ENCODE assay signal across 1 cellular context in the genomic region with DNA sequence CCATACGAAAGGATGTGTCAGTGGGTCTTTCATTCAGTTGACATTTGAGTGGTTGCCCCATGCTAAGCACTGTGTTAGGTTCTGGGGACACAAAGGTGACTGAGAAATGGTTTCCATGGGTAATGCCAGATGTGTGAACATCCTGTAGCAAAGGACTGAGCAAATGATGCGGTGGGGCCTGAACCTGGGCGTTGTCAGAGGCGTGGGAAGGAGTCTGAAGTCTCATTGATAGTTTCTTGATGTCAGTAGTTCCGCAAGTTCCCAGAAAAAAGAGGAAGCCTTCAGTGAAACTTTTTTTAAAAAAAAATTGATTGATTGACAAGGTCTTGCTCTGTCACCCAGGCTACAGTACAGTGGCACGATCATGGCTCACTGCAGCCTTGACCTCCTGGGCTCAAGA.
TF ChIP-seq lines count a peak whose summit lies in the region.

No MANE protein-coding gene starts in this region.

TF ChIP-seq in K562, 482 proteins besides CTCF, POLR2A, EP300 and RAD21 (continued from another document and continues in another):
- TF ChIP-seq, protein P1, sequence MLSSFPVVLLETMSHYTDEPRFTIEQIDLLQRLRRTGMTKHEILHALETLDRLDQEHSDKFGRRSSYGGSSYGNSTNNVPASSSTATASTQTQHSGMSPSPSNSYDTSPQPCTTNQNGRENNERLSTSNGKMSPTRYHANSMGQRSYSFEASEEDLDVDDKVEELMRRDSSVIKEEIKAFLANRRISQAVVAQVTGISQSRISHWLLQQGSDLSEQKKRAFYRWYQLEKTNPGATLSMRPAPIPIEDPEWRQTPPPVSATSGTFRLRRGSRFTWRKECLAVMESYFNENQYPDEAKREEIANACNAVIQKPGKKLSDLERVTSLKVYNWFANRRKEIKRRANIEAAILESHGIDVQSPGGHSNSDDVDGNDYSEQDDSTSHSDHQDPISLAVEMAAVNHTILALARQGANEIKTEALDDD (IDR thresholded peaks at IDR 0.05) = no peak
- TF ChIP-seq HNRNPL (IDR thresholded peaks at IDR 0.05; ENCODE audit: low read depth, low read length) (no peak), SP1 (CRISPR knock-in tag; IDR thresholded peaks at IDR 0.05) (peak; percentile 54; the same call in 1 of the 2 replicates), CXXC5 (CRISPR knock-in tag; IDR thresholded peaks at IDR 0.05) (peak; percentile 14; the same call in 1 of the 2 replicates), SREBF1 (IDR thresholded peaks at IDR 0.05; ENCODE audit: borderline replicate concordance, low read depth, low read length) (no peak), FOXK2 (conservative IDR thresholded peaks at IDR 0.05 in 1 of 2, IDR thresholded peaks at IDR 0.05 in 1 of 2; ENCODE audit: low read depth in 2 of 2) (peak in 1 of 2 experiments; percentile 23; a peak in 1 of 4 replicates), HEY1 (CRISPR knock-in tag; IDR thresholded peaks at IDR 0.05; ENCODE audit: borderline replicate concordance) (no peak), NCOA4 (IDR thresholded peaks at IDR 0.05; ENCODE audit: partially characterized antibody) (no peak), DDX20 (tag; IDR thresholded peaks at IDR 0.05; ENCODE audit: low read depth) (no peak), MED1 (CRISPR knock-in tag; IDR thresholded peaks at IDR 0.05; ENCODE audit: borderline replicate concordance) (no peak), POLR3A (IDR thresholded peaks at IDR 0.05; ENCODE audit: borderline replicate concordance, extremely low read depth, insufficient read depth, insufficient read length) (no peak), EGR1 (conservative IDR thresholded peaks at IDR 0.05) (0 out of 2 replicates have a peak, but pooled peaks have one; percentile 12), CREM (IDR thresholded peaks at IDR 0.05; ENCODE audit: low read depth) (peak; percentile 57), RFX7 (CRISPR knock-in tag; IDR thresholded peaks at IDR 0.05) (no peak), ZNF644 (tag; IDR thresholded peaks at IDR 0.05; ENCODE audit: low read depth) (0 out of 2 replicates have a peak, but pooled peaks have one; percentile 30), ZNF174 (CRISPR knock-in tag; IDR thresholded peaks at IDR 0.05) (no peak), NBN (IDR thresholded peaks at IDR 0.05; ENCODE audit: low read depth) (no peak), ZNF384 (IDR thresholded peaks at IDR 0.05; ENCODE audit: low read depth, low read length) (peak; percentile 74), HDAC1 (IDR thresholded peaks at IDR 0.05) (0 out of 4 replicates have a peak, but pooled peaks of 1 of the 2 experiments have one; percentile 41), ZNF408 (CRISPR knock-in tag; IDR thresholded peaks at IDR 0.05; ENCODE audit: low read depth) (no peak), ZNF766 (CRISPR knock-in tag; conservative IDR thresholded peaks at IDR 0.05) (peak; percentile 50; the same call in 1 of the 2 replicates), RAD51 (IDR thresholded peaks at IDR 0.05; ENCODE audit: borderline replicate concordance, low read depth) (no peak), POLR2G (IDR thresholded peaks at IDR 0.05; ENCODE audit: low read depth, low read length) (no peak), SMAD4 (CRISPR knock-in tag; conservative IDR thresholded peaks at IDR 0.05) (peak; percentile 15; the same call in 1 of the 2 replicates), RNF2 (IDR thresholded peaks at IDR 0.05) (no peak), ZNF274 (IDR thresholded peaks at IDR 0.05; ENCODE audit: borderline replicate concordance, low read depth, low read length) (no peak), NCOR1 (IDR thresholded peaks at IDR 0.05) (no peak), CHCHD3 (CRISPR knock-in tag; IDR thresholded peaks at IDR 0.05) (no peak), KLF1 (tag; IDR thresholded peaks at IDR 0.05) (no peak), L3MBTL2 (IDR thresholded peaks at IDR 0.05) (peak; percentile 25; the same call in 1 of the 2 replicates), SAFB2 (IDR thresholded peaks at IDR 0.05; ENCODE audit: borderline replicate concordance, low read depth, low read length, severe bottlenecking) (no peak), MEIS2 (IDR thresholded peaks at IDR 0.05; ENCODE audit: partially characterized antibody) (peak; percentile 85), ZNF140 (CRISPR knock-in tag; IDR thresholded peaks at IDR 0.05) (no peak), THRAP3 (IDR thresholded peaks at IDR 0.05; ENCODE audit: borderline replicate concordance) (no peak)
- TF ChIP-seq, protein P2, sequence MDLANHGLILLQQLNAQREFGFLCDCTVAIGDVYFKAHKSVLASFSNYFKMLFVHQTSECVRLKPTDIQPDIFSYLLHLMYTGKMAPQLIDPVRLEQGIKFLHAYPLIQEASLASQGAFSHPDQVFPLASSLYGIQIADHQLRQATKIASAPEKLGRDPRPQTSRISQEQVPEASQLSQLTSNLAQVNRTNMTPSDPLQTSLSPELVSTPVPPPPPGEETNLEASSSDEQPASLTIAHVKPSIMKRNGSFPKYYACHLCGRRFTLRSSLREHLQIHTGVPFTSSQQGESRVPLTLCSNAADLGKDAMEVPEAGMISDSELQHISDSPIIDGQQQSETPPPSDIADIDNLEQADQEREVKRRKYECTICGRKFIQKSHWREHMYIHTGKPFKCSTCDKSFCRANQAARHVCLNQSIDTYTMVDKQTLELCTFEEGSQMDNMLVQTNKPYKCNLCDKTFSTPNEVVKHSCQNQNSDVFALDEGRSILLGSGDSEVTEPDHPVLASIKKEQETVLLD (IDR thresholded peaks at IDR 0.05) = no peak
- TF ChIP-seq, protein P3, sequence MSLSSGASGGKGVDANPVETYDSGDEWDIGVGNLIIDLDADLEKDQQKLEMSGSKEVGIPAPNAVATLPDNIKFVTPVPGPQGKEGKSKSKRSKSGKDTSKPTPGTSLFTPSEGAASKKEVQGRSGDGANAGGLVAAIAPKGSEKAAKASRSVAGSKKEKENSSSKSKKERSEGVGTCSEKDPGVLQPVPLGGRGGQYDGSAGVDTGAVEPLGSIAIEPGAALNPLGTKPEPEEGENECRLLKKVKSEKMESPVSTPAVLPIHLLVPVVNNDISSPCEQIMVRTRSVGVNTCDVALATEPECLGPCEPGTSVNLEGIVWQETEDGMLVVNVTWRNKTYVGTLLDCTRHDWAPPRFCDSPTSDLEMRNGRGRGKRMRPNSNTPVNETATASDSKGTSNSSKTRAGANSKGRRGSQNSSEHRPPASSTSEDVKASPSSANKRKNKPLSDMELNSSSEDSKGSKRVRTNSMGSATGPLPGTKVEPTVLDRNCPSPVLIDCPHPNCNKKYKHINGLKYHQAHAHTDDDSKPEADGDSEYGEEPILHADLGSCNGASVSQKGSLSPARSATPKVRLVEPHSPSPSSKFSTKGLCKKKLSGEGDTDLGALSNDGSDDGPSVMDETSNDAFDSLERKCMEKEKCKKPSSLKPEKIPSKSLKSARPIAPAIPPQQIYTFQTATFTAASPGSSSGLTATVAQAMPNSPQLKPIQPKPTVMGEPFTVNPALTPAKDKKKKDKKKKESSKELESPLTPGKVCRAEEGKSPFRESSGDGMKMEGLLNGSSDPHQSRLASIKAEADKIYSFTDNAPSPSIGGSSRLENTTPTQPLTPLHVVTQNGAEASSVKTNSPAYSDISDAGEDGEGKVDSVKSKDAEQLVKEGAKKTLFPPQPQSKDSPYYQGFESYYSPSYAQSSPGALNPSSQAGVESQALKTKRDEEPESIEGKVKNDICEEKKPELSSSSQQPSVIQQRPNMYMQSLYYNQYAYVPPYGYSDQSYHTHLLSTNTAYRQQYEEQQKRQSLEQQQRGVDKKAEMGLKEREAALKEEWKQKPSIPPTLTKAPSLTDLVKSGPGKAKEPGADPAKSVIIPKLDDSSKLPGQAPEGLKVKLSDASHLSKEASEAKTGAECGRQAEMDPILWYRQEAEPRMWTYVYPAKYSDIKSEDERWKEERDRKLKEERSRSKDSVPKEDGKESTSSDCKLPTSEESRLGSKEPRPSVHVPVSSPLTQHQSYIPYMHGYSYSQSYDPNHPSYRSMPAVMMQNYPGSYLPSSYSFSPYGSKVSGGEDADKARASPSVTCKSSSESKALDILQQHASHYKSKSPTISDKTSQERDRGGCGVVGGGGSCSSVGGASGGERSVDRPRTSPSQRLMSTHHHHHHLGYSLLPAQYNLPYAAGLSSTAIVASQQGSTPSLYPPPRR (CRISPR knock-in tag; IDR thresholded peaks at IDR 0.05; ENCODE audit: borderline replicate concordance) = 0 out of 2 replicates have a peak, but pooled peaks have one; percentile 43
- TF ChIP-seq, protein P4, sequence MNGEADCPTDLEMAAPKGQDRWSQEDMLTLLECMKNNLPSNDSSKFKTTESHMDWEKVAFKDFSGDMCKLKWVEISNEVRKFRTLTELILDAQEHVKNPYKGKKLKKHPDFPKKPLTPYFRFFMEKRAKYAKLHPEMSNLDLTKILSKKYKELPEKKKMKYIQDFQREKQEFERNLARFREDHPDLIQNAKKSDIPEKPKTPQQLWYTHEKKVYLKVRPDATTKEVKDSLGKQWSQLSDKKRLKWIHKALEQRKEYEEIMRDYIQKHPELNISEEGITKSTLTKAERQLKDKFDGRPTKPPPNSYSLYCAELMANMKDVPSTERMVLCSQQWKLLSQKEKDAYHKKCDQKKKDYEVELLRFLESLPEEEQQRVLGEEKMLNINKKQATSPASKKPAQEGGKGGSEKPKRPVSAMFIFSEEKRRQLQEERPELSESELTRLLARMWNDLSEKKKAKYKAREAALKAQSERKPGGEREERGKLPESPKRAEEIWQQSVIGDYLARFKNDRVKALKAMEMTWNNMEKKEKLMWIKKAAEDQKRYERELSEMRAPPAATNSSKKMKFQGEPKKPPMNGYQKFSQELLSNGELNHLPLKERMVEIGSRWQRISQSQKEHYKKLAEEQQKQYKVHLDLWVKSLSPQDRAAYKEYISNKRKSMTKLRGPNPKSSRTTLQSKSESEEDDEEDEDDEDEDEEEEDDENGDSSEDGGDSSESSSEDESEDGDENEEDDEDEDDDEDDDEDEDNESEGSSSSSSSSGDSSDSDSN (IDR thresholded peaks at IDR 0.05; ENCODE audit: borderline replicate concordance in 1 of 2, low read depth in 2 of 2, low read length in 2 of 2) = no peak
- TF ChIP-seq, protein P5, sequence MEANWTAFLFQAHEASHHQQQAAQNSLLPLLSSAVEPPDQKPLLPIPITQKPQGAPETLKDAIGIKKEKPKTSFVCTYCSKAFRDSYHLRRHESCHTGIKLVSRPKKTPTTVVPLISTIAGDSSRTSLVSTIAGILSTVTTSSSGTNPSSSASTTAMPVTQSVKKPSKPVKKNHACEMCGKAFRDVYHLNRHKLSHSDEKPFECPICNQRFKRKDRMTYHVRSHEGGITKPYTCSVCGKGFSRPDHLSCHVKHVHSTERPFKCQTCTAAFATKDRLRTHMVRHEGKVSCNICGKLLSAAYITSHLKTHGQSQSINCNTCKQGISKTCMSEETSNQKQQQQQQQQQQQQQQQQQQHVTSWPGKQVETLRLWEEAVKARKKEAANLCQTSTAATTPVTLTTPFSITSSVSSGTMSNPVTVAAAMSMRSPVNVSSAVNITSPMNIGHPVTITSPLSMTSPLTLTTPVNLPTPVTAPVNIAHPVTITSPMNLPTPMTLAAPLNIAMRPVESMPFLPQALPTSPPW (CRISPR knock-in tag; IDR thresholded peaks at IDR 0.05) = no peak
- TF ChIP-seq, protein P6, sequence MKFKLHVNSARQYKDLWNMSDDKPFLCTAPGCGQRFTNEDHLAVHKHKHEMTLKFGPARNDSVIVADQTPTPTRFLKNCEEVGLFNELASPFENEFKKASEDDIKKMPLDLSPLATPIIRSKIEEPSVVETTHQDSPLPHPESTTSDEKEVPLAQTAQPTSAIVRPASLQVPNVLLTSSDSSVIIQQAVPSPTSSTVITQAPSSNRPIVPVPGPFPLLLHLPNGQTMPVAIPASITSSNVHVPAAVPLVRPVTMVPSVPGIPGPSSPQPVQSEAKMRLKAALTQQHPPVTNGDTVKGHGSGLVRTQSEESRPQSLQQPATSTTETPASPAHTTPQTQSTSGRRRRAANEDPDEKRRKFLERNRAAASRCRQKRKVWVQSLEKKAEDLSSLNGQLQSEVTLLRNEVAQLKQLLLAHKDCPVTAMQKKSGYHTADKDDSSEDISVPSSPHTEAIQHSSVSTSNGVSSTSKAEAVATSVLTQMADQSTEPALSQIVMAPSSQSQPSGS (CRISPR knock-in tag; IDR thresholded peaks at IDR 0.05) = no peak
- TF ChIP-seq, protein P7, sequence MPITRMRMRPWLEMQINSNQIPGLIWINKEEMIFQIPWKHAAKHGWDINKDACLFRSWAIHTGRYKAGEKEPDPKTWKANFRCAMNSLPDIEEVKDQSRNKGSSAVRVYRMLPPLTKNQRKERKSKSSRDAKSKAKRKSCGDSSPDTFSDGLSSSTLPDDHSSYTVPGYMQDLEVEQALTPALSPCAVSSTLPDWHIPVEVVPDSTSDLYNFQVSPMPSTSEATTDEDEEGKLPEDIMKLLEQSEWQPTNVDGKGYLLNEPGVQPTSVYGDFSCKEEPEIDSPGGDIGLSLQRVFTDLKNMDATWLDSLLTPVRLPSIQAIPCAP (CRISPR knock-in tag; IDR thresholded peaks at IDR 0.05; ENCODE audit: borderline replicate concordance) = no peak
- TF ChIP-seq, protein P8, sequence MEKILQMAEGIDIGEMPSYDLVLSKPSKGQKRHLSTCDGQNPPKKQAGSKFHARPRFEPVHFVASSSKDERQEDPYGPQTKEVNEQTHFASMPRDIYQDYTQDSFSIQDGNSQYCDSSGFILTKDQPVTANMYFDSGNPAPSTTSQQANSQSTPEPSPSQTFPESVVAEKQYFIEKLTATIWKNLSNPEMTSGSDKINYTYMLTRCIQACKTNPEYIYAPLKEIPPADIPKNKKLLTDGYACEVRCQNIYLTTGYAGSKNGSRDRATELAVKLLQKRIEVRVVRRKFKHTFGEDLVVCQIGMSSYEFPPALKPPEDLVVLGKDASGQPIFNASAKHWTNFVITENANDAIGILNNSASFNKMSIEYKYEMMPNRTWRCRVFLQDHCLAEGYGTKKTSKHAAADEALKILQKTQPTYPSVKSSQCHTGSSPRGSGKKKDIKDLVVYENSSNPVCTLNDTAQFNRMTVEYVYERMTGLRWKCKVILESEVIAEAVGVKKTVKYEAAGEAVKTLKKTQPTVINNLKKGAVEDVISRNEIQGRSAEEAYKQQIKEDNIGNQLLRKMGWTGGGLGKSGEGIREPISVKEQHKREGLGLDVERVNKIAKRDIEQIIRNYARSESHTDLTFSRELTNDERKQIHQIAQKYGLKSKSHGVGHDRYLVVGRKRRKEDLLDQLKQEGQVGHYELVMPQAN (IDR thresholded peaks at IDR 0.05; ENCODE audit: borderline replicate concordance) = no peak
- TF ChIP-seq, protein P9, sequence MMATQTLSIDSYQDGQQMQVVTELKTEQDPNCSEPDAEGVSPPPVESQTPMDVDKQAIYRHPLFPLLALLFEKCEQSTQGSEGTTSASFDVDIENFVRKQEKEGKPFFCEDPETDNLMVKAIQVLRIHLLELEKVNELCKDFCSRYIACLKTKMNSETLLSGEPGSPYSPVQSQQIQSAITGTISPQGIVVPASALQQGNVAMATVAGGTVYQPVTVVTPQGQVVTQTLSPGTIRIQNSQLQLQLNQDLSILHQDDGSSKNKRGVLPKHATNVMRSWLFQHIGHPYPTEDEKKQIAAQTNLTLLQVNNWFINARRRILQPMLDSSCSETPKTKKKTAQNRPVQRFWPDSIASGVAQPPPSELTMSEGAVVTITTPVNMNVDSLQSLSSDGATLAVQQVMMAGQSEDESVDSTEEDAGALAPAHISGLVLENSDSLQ (IDR thresholded peaks at IDR 0.05) = peak; percentile 93
- TF ChIP-seq, protein P10, sequence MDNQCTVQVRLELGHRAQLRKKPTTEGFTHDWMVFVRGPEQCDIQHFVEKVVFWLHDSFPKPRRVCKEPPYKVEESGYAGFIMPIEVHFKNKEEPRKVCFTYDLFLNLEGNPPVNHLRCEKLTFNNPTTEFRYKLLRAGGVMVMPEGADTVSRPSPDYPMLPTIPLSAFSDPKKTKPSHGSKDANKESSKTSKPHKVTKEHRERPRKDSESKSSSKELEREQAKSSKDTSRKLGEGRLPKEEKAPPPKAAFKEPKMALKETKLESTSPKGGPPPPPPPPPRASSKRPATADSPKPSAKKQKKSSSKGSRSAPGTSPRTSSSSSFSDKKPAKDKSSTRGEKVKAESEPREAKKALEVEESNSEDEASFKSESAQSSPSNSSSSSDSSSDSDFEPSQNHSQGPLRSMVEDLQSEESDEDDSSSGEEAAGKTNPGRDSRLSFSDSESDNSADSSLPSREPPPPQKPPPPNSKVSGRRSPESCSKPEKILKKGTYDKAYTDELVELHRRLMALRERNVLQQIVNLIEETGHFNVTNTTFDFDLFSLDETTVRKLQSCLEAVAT (IDR thresholded peaks at IDR 0.05) = 0 out of 4 replicates have a peak, but pooled peaks of 1 of the 2 experiments have one; percentile 14
